In the genomic region with DNA sequence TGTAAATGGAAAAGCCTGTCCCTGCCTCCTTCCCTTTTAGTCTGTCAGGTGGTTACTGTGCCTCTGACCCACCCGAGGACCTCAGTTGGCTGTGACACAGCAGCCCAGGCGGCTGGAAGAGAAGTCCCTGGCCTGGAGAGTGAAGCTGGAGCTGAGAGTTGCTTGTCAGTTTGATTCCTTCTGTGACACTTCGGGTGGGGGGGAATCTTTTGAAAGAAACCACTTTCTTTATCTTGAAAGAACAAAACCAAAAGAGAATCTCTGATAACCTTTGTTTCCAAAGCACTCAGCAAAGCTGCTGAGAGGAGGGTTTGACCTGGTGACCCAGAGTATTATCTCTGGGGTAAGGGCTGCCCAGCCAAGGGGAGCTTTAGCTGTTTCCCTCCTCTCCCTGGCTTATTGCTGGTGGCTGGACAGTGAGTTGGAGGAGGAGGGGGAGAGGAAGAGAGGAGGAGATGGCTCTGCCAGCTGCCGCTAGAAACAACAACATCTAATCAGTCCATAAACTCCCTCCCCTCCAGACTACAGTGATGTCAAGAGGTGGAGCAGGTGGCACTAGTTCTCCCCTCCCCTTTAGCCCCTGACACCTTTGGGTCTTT, we compare ENCODE assay signal across 8 cellular contexts. TPM values are rescaled to one million over a fixed set of nuclear protein-coding genes. Genes with fewer than 3 reads are reported as not detected.
A peak's percentile ranks its signal among the peaks of the same experiment; 100 is the strongest.
DNase-seq lines count a peak whose midpoint lies in the region; ATAC-seq and TF ChIP-seq lines count a peak whose summit lies in the region.

No MANE protein-coding gene starts in this region.

- peaks cover 71% of the 10 kb centered on the region for H3K4me1 Mint-ChIP-seq in brain
- H3K4me1 Mint-ChIP-seq in mesothelial cell of epicardium = peaks cover 62% of the 10 kb centered on the region

- H3K27me3 Mint-ChIP-seq in brain (no peaks in the 10 kb centered on the region), mesothelial cell of epicardium (ENCODE audit: low read depth) (no peaks in the 10 kb centered on the region)

- H3K4me1 ChIP-seq in aorta (ENCODE audit: control insufficient read depth in 1 of 2, insufficient read depth in 2 of 2, low read length in 2 of 2) = peaks cover 20 to 54% of the 10 kb centered on the region in 2 donors

- TF ChIP-seq CTCF in brain (conservative IDR thresholded peaks at IDR 0.05) (no peak), mesothelial cell of epicardium (IDR thresholded peaks at IDR 0.05; ENCODE audit: unreplicated experiment) (no peak)

- DNase-seq in DMS53 treated with DMSO at 0.1 percent for 48 hours (lab: John Stamatoyannopoulos, UW; ENCODE audit: unreplicated experiment) (peak; percentile 8), NCI-H524 treated with DMSO at 0.1 percent for 48 hours (lab: John Stamatoyannopoulos, UW) (peak; percentile 66), mesothelial cell of epicardium (ENCODE audit: low spot score in 2 of 2, unreplicated experiment in 2 of 2) (no peak), aorta (no peak), dedifferentiated amniotic fluid mesenchymal stem cell (ENCODE audit: extremely low spot score) (no peak), kidney glomerular epithelial cell (lab: John Stamatoyannopoulos, UW) (no peak)

- intact Hi-C loops in aorta (cut with DNase I) = loop anchor here (5.0 kb wide), 1 partner anchor 33 kb away; the partner anchor contains the start of gene YPEL2 (in 2 of the 2)

- WGBS in aorta, 2 donors = 2 to 6% methylated on average over 4 of the region's 4 CpGs

- H3K36me3 ChIP-seq in aorta (ENCODE audit: control insufficient read depth in 1 of 2, insufficient read depth in 2 of 2, low read length in 1 of 2) = no peaks in the 10 kb centered on the region

- peak overlapping the region in 3 of 5 experiments; percentile 78 to 92 (median 87) for H3K27ac Mint-ChIP-seq in brain
- peak overlapping the region; percentile 96 for H3K27ac Mint-ChIP-seq in mesothelial cell of epicardium

- ATAC-seq in aorta (ENCODE audit: low FRiP score) (peak; percentile 28), HG02970 (IDR thresholded peaks at IDR 0.05; ENCODE audit: low FRiP score, unreplicated experiment) (no peak)

- no peaks in the 10 kb centered on the region for H3K9me3 ChIP-seq in aorta (ENCODE audit: control insufficient read depth, low read length)

- H3K36me3 Mint-ChIP-seq in brain = no peaks in the 10 kb centered on the region
- H3K36me3 Mint-ChIP-seq in mesothelial cell of epicardium = no peaks in the 10 kb centered on the region

- H3K27ac ChIP-seq in aorta (ENCODE audit: low read depth in 1 of 2, low read length in 2 of 2) = peak overlapping the region; percentile 78 to 94

- no peak overlapping the region for H3K4me3 ChIP-seq in aorta (ENCODE audit: low read length in 2 of 2)

- H3K9me3 Mint-ChIP-seq in brain (no peaks in the 10 kb centered on the region), mesothelial cell of epicardium (no peaks in the 10 kb centered on the region)

- no peaks in the 10 kb centered on the region for H3K27me3 ChIP-seq in aorta (ENCODE audit: control insufficient read depth in 1 of 2, insufficient read depth in 2 of 2, low read length in 1 of 2)

- H3K4me3 Mint-ChIP-seq in brain (peak overlapping the region in 1 of 5 experiments; percentile 15), mesothelial cell of epicardium (no peak overlapping the region)

RNA-seq across cellular contexts. Expression of gene YPEL2, which starts 34.0 kb away (rescaled TPM):
- polyA plus RNA-seq in brain (ENCODE audit: insufficient read depth, low read depth, low replicate concordance) (10.2 TPM), aorta (10 to 100 TPM; 16.8 to 23.0 TPM)
- total RNA-seq in mesothelial cell of epicardium (7.5 to 9.9 TPM (median 8.7 TPM) in 3 replicates), aorta (10 to 100 TPM; 38.5 to 54.0 TPM)

Comparison
In these comparisons a context has a peak if more than half of its experiments do, and no peak if none do; other contexts are left out.
1. DNase-seq: peak in DMS53 treated with DMSO at 0.1 percent for 48 hours (single experiment) and NCI-H524 treated with DMSO at 0.1 percent for 48 hours (single experiment); none in mesothelial cell of epicardium (0 of 2), aorta (0 of 2), dedifferentiated amniotic fluid mesenchymal stem cell (single experiment) and kidney glomerular epithelial cell (single experiment).